ENCODE assay signal across 12 cellular contexts in genomic region chr6:8627085-8627861, GRCh38.
DNase-seq lines count a peak whose midpoint lies in the region; ATAC-seq and TF ChIP-seq lines count a peak whose summit lies in the region.
"Had no signal": no experiment of that assay in that cellular context is flagged by ENCODE, and none has a peak within 500 bp of the region (broad histone marks: within the 10 kb centered on the region; RNA-seq: fewer than 3 reads in every experiment).

No MANE protein-coding gene starts in this region.

- H3K4me3 ChIP-seq in fibroblast of mammary gland (ENCODE audit: control insufficient read depth, low read depth, low read length): no peak overlapping the region
- no peak overlapping the region for H3K4me3 ChIP-seq in BE2C (ENCODE audit: low read depth, low read length)
- H3K4me3 ChIP-seq in Peyer's patch: no peak overlapping the region

- ATAC-seq in HG02642 (IDR thresholded peaks at IDR 0.05; ENCODE audit: poor library complexity, unreplicated experiment): peak; percentile 71
- ATAC-seq: natural killer cell had no signal

- DNase-seq in GM10266 (ENCODE audit: extremely low spot score): peak; percentile 10
- peak; percentile 90 for DNase-seq in NCI-H226
- DNase-seq in fibroblast of mammary gland (ENCODE audit: low read depth): peak; percentile 42
- no peak for DNase-seq in BE2C
- no peak for DNase-seq in NCI-H2171 treated with DMSO at 0.1 percent for 48 hours (lab: John Stamatoyannopoulos, UW)
- no peak for DNase-seq in Peyer's patch
- DNase-seq in activated naive CD4-positive, alpha-beta T cell (lab: John Stamatoyannopoulos, UW): no peak
- DNase-seq: activated naive CD4-positive, alpha-beta T cell treated with Interleukin-2 at 50 U/mL for 16 hours; glutamatergic neuron; natural killer cell had no signal

- H3K9me3 ChIP-seq in BE2C: no peaks in the 10 kb centered on the region; the same call in 1 of the 2 replicates
- no peaks in the 10 kb centered on the region for H3K9me3 ChIP-seq in Peyer's patch

- no peak for TF ChIP-seq CTCF in GM10266 (IDR thresholded peaks at IDR 0.05; ENCODE audit: control insufficient read depth, insufficient read depth, low read depth, missing control alignments)
- TF ChIP-seq CTCF in fibroblast of mammary gland (conservative IDR thresholded peaks at IDR 0.05; ENCODE audit: control insufficient read depth, insufficient read depth, low read depth, low read length): no peak
- no peak for TF ChIP-seq CTCF in BE2C (IDR thresholded peaks at IDR 0.05; ENCODE audit: low read depth, low read length)
- TF ChIP-seq CTCF in Peyer's patch (IDR thresholded peaks at IDR 0.05): no peak

- H3K36me3 ChIP-seq in BE2C: no peaks in the 10 kb centered on the region
- no peaks in the 10 kb centered on the region for H3K36me3 ChIP-seq in Peyer's patch

- no peak overlapping the region for H3K27ac ChIP-seq in Peyer's patch
- H3K27ac ChIP-seq: C4-2B had no signal

- no peaks in the 10 kb centered on the region for H3K4me1 ChIP-seq in BE2C
- H3K4me1 ChIP-seq in Peyer's patch: no peaks in the 10 kb centered on the region

- H3K27me3 ChIP-seq in BE2C (no peaks in the 10 kb centered on the region), Peyer's patch (no peaks in the 10 kb centered on the region)

- TF ChIP-seq POLR2A in Peyer's patch (IDR thresholded peaks at IDR 0.05): no peak

Comparison
In these comparisons a context has a peak if more than half of its experiments do, and no peak if none do; other contexts are left out.
1. DNase-seq: peak in GM10266 (single experiment), NCI-H226 (single experiment) and fibroblast of mammary gland (single experiment); none in BE2C (single experiment), NCI-H2171 treated with DMSO at 0.1 percent for 48 hours (single experiment), Peyer's patch (0 of 3) and activated naive CD4-positive, alpha-beta T cell (0 of 4).